In genomic region chr5:1414311-1415058, GRCh38 we compare ENCODE assay signal across 20 cellular contexts. TPM values are rescaled to one million over a fixed set of nuclear protein-coding genes. Genes with fewer than 3 reads are reported as not detected.
DNase-seq lines count a peak whose midpoint lies in the region; ATAC-seq, FAIRE-seq and TF ChIP-seq lines count a peak whose summit lies in the region.
"Had no signal": no experiment of that assay in that cellular context is flagged by ENCODE, and none has a peak within 500 bp of the region (broad histone marks: within the 10 kb centered on the region; RNA-seq: fewer than 3 reads in every experiment).

No MANE protein-coding gene starts in this region.

- intact Hi-C loops in left colon (cut with DNase I, micrococcal nuclease): no loop called here

- no peaks in the 10 kb centered on the region for H3K36me3 ChIP-seq in RWPE2 (ENCODE audit: low read depth)
- H3K36me3 ChIP-seq: upper lobe of left lung had no signal

- peaks cover 24% of the 10 kb centered on the region for H3K9me3 Mint-ChIP-seq in glutamatergic neuron (ENCODE audit: unreplicated experiment)

- H3K4me1 Mint-ChIP-seq in glutamatergic neuron (ENCODE audit: low read depth, unreplicated experiment): peaks cover 11% of the 10 kb centered on the region

- DNase-seq in AG08396 (ENCODE audit: low spot score): peak; percentile 48
- DNase-seq in GM12891 (ENCODE audit: insufficient read length, low spot score): peak; percentile 83
- peak; percentile 83 for DNase-seq in RWPE2 (ENCODE audit: low spot score)
- DNase-seq in glutamatergic neuron: peak; percentile 91
- DNase-seq in left colon: no peak
- no peak for DNase-seq in DMS 273 treated with DMSO at 0.1 percent for 48 hours (lab: John Stamatoyannopoulos, UW)
- DNase-seq in D721Med (ENCODE audit: insufficient read length, low spot score): no peak
- DNase-seq: activated gamma-delta T cell treated with Interleukin-2 at 50 U/mL for 16 hours; DMS79 treated with DMSO at 0.1 percent for 48 hours; H9; IMR-90; OCI-M1; stimulated activated CD4-positive, alpha-beta T cell treated with anti-CD3 and anti-CD28 coated beads, Interleukin-4, amount 100 ng/mL, for 1 hour had no signal

- no peaks in the 10 kb centered on the region for H3K9me3 ChIP-seq in RWPE2 (ENCODE audit: severe bottlenecking)
- H3K9me3 ChIP-seq: upper lobe of left lung had no signal

- peaks cover 9% of the 10 kb centered on the region for H3K27me3 ChIP-seq in RWPE2 (ENCODE audit: insufficient read depth, poor library complexity, severe bottlenecking)
- H3K27me3 ChIP-seq: upper lobe of left lung had no signal

- no peak for TF ChIP-seq POLR2A in GM12891 (IDR thresholded peaks at IDR 0.05; ENCODE audit: low read depth, low read length)

- no peaks in the 10 kb centered on the region for H3K4me1 ChIP-seq in RWPE2 (ENCODE audit: insufficient read depth, poor library complexity, severe bottlenecking)
- H3K4me1 ChIP-seq: upper lobe of left lung had no signal

- TF ChIP-seq CTCF in RWPE2 (IDR thresholded peaks at IDR 0.05; ENCODE audit: poor library complexity, severe bottlenecking) (no peak), glutamatergic neuron (IDR thresholded peaks at IDR 0.05; ENCODE audit: partially characterized antibody, unreplicated experiment) (no peak), D721Med (IDR thresholded peaks at IDR 0.05; ENCODE audit: insufficient read depth, missing control alignments) (no peak)

- H3K4me3 Mint-ChIP-seq in glutamatergic neuron (ENCODE audit: unreplicated experiment): no peak overlapping the region
- H3K4me3 Mint-ChIP-seq: H9; natural killer cell treated with Interleukin-12 subunit alpha and Interleukin-12 subunit beta and Interleukin-15 and Interleukin-18, amount 100 ng/mL, for 72 hours; WTC11 had no signal

- no peak overlapping the region for H3K27ac Mint-ChIP-seq in glutamatergic neuron (ENCODE audit: unreplicated experiment)
- H3K27ac Mint-ChIP-seq: natural killer cell treated with Interleukin-12 subunit alpha and Interleukin-12 subunit beta and Interleukin-15 and Interleukin-18, amount 100 ng/mL, for 72 hours; WTC11 had no signal

- H3K36me3 Mint-ChIP-seq in glutamatergic neuron (ENCODE audit: unreplicated experiment): peaks cover 24% of the 10 kb centered on the region
- H3K36me3 Mint-ChIP-seq: natural killer cell treated with Interleukin-12 subunit alpha and Interleukin-12 subunit beta and Interleukin-15 and Interleukin-18, amount 100 ng/mL, for 72 hours; WTC11 had no signal

- ATAC-seq in RWPE2 (ENCODE audit: low read depth): no peak
- no peak for ATAC-seq in left colon
- no peak for ATAC-seq in GM18519 (IDR thresholded peaks at IDR 0.05; ENCODE audit: low FRiP score, unreplicated experiment)

- H3K27ac ChIP-seq in RWPE2 (ENCODE audit: poor library complexity, severe bottlenecking): no peak overlapping the region
- H3K27ac ChIP-seq: upper lobe of left lung had no signal

- no peak for FAIRE-seq in GM12891 (lab: Jason Lieb, UNC)
- no peak for FAIRE-seq in D721Med (lab: Jason Lieb, UNC)

- no peak overlapping the region for H3K4me3 ChIP-seq in RWPE2 (ENCODE audit: severe bottlenecking)
- H3K4me3 ChIP-seq: lung, upper lobe of left lung had no signal

- H3K27me3 Mint-ChIP-seq in glutamatergic neuron (ENCODE audit: unreplicated experiment): peaks cover 14% of the 10 kb centered on the region

TF ChIP-seq in GM12891, 5 proteins besides CTCF, POLR2A, EP300 and RAD21:
- TF ChIP-seq SPI1 (IDR thresholded peaks at IDR 0.05; ENCODE audit: low read depth, low read length) (no peak), POLR2AphosphoS5 (IDR thresholded peaks at IDR 0.05; ENCODE audit: low read depth, low read length) (no peak), POU2F2 (IDR thresholded peaks at IDR 0.05; ENCODE audit: low read depth, low read length) (no peak), PAX5 (IDR thresholded peaks at IDR 0.05; ENCODE audit: insufficient read depth, low read length, severe bottlenecking) (no peak), TAF1 (IDR thresholded peaks at IDR 0.05; ENCODE audit: low read depth, low read length) (no peak)

RNA-seq across cellular contexts. Expression of gene SLC6A3, which starts 30.8 kb away (rescaled TPM):
- polyA plus RNA-seq in GM12891 (2012; ENCODE audit: low read depth, missing spikeins): 0.05 TPM
- total RNA-seq in glutamatergic neuron (ENCODE audit: unreplicated experiment): 22.4 TPM
- total RNA-seq in left colon: not detected
- total RNA-seq: dermis microvascular lymphatic vessel endothelial cell; IMR-90; natural killer cell treated with Interleukin-12 subunit alpha and Interleukin-12 subunit beta and Interleukin-15 and Interleukin-18, amount 100 ng/mL, for 72 hours; right cardiac atrium had no signal
- polyA plus RNA-seq: IMR-90, right cardiac atrium had no signal

Comparison
In these comparisons a context has a peak if more than half of its experiments do, and no peak if none do; other contexts are left out.
1. DNase-seq: peak in AG08396 (single experiment), GM12891 (single experiment), RWPE2 (single experiment) and glutamatergic neuron (single experiment); none in left colon (0 of 2), DMS 273 treated with DMSO at 0.1 percent for 48 hours (single experiment) and D721Med (single experiment).
2. RNA of gene SLC6A3, which starts 30.8 kb away (total RNA-seq): 22.4 TPM in glutamatergic neuron (single experiment); not detected in left colon; every median in the first group is over 10 times any median in the second.